In the genomic region with DNA sequence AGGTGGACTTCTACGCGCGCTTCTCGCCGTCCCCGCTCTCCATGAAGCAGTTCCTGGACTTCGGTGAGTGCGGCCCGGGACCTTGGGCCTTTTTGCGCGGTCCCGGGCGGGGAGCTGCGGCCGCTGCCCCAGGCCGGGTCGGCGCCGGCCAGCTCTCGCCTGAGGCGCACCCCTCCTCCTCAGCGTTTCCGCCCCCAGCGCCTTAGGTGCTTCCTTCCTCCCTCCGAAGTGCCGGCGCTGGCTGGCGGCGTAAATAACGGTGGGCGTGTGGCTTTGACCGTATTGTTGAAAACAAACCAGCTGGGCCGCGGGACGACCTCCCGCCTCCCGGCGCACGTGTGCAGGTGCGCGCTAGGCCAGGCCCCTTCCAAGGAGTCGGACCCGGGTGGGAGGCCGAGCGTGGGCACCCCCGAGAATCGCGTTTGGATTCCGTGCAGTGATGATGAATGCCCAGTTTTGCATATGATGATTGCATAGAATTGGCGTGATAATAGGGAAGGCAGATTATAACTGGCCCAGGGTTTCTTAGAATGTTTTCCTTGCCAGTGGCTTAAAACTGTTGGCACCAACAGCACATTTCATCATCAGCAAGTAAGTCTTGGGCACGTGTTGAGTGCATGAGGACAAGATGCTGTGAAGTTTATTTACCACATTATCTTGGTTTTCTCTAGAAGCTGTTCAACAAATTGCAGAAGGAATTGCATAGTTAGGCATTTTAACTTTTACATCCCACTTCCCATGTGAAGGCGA, we compare ENCODE assay signal across 8 cellular contexts. TPM values are rescaled to one million over a fixed set of nuclear protein-coding genes. Genes with fewer than 3 reads are reported as not detected.
DNase-seq lines count a peak whose midpoint lies in the region; ATAC-seq and TF ChIP-seq lines count a peak whose summit lies in the region.

No MANE protein-coding gene starts in this region.

- H3K4me1 Mint-ChIP-seq in MCF 10A (ENCODE audit: insufficient read depth, unreplicated experiment): peaks cover 36% of the 10 kb centered on the region

- H3K27ac Mint-ChIP-seq in MCF 10A (ENCODE audit: low read depth, unreplicated experiment): peak overlapping the region; percentile 89

- CTCF ChIA-PET in MCF 10A (lab: Yijun Ruan, JAX): interaction anchor here (0.6 kb wide), 3 partner anchors 56 to 868 kb away, joined by 3 to 7 read pairs (median 6); no protein-coding TSS in a partner anchor

- H3K9me3 Mint-ChIP-seq in MCF 10A (ENCODE audit: unreplicated experiment): no peaks in the 10 kb centered on the region

- no TSS peak for BruUV-seq in MCF 10A (replicated peaks; lab: Mats Ljungman, UMichigan)

- ATAC-seq in HG02571 (IDR thresholded peaks at IDR 0.05; ENCODE audit: unreplicated experiment): peak; percentile 55

- TF ChIP-seq CTCF in GM13977 (IDR thresholded peaks at IDR 0.05; ENCODE audit: extremely low read depth, insufficient read depth, missing control alignments) (no peak), MCF 10A (IDR thresholded peaks at IDR 0.05; ENCODE audit: unreplicated experiment) (no peak)

- in situ Hi-C loops in GM13977 (cut with MboI; ENCODE audit: low pct_unique_long_range_greater_than_20kb, low sequenced_read_pairs, unreplicated experiment): no loop called here

- H3K27me3 Mint-ChIP-seq in MCF 10A (ENCODE audit: insufficient read depth, unreplicated experiment): no peaks in the 10 kb centered on the region

- intact Hi-C loops in MCF 10A (cut with micrococcal nuclease): no loop called here

- peaks cover 6% of the 10 kb centered on the region for H3K36me3 Mint-ChIP-seq in MCF 10A (ENCODE audit: insufficient read depth, unreplicated experiment)

- peak; percentile 81 for DNase-seq in GM13977 (ENCODE audit: low spot score)
- peak; percentile 54 for DNase-seq in MV-4-11 (lab: John Stamatoyannopoulos, UW)
- DNase-seq in UCSD-AML1 (lab: John Stamatoyannopoulos, UW; ENCODE audit: unreplicated experiment): peak; percentile 80
- peak; percentile 77 for DNase-seq in MCF 10A (ENCODE audit: unreplicated experiment)
- DNase-seq in iris pigment epithelial cell (ENCODE audit: low read depth): peak; percentile 74
- DNase-seq in stimulated activated CD4-positive, alpha-beta T cell treated with anti-CD3 and anti-CD28 coated beads, Interleukin-15, amount 100 ng/mL, for 48 hours (ENCODE audit: low read depth in 2 of 2): peak; percentile 52 to 54
- no peak for DNase-seq in NCI-H1694 treated with DMSO at 0.1 percent for 48 hours (lab: John Stamatoyannopoulos, UW)

- peak overlapping the region; percentile 85 for H3K4me3 Mint-ChIP-seq in MCF 10A (ENCODE audit: unreplicated experiment)

- POLR2A ChIA-PET in MCF 10A (lab: Yijun Ruan, JAX): interaction anchor here (0.7 to 2.2 kb wide), 19 partner anchors 9 to 983 kb away, joined by 3 to 15 read pairs (median 3); a partner anchor contains a TSS

RNA-seq across cellular contexts. Expression of a gene that starts 0.6 kb away (rescaled TPM):
- total RNA-seq in MCF 10A (2022): 18.7 and 26.5 TPM in 2 replicates
